9 cellular contexts compared by ENCODE assay signal in genomic region chr6:25882066-25882496, GRCh38. TPM values are rescaled to one million over a fixed set of nuclear protein-coding genes. Genes with fewer than 3 reads are reported as not detected.
A peak's percentile ranks its signal among the peaks of the same experiment; 100 is the strongest.
DNase-seq lines count a peak whose midpoint lies in the region; ATAC-seq, FAIRE-seq and TF ChIP-seq lines count a peak whose summit lies in the region.
"Had no signal": no experiment of that assay in that cellular context is flagged by ENCODE, and none has a peak within 500 bp of the region (broad histone marks: within the 10 kb centered on the region; RNA-seq: fewer than 3 reads in every experiment).

No MANE protein-coding gene starts in this region.

- 64% methylated on average over 28 of the region's 28 CpGs for WGBS in K562 (ENCODE audit: insufficient coverage, low coverage, missing lambda C conversion rate)

- TF ChIP-seq EP300 in K562 (IDR thresholded peaks at IDR 0.05; ENCODE audit: low read length): no peak

- peaks cover 0 to 5% of the 10 kb centered on the region in 2 experiments; a peak in 1 of 5 replicates for H3K4me1 ChIP-seq in K562 (replicated peaks in 1 of 2; ENCODE audit: control insufficient read depth in 2 of 2, insufficient read depth in 2 of 2, low read length in 2 of 2)
- no peaks in the 10 kb centered on the region for H3K4me1 ChIP-seq in naive thymus-derived CD4-positive, alpha-beta T cell (ENCODE audit: control insufficient read depth in 2 of 2, insufficient read depth in 2 of 2, low read length in 2 of 2)

- no peaks in the 10 kb centered on the region for H3K79me2 ChIP-seq in K562 (ENCODE audit: control insufficient read depth, insufficient read depth, low read length)

- CTCF ChIA-PET in K562 (lab: Yijun Ruan, JAX; ENCODE audit: low intra/inter-chr PET ratio): no interaction called here
- CTCF ChIA-PET in naive thymus-derived CD4-positive, alpha-beta T cell (lab: Charles Lee): interaction anchor here (0.7 to 1.0 kb wide), 3 partner anchors 9 to 1780 kb away, joined by 3 to 4 read pairs (median 3); no protein-coding TSS in a partner anchor

- H3K9me1 ChIP-seq in K562 (ENCODE audit: control insufficient read depth, insufficient read depth, low read length): no peaks in the 10 kb centered on the region

- no peaks in the 10 kb centered on the region for H3K27me3 ChIP-seq in K562 (ENCODE audit: control insufficient read depth in 2 of 2, insufficient read depth in 2 of 2, low read length in 2 of 2)
- no peaks in the 10 kb centered on the region for H3K27me3 ChIP-seq in naive thymus-derived CD4-positive, alpha-beta T cell (ENCODE audit: control insufficient read depth in 2 of 2, insufficient read depth in 2 of 2, low read length in 2 of 2)

- no peaks in the 10 kb centered on the region for H3K36me3 ChIP-seq in K562 (ENCODE audit: control insufficient read depth, insufficient read depth, low read length)
- no peaks in the 10 kb centered on the region for H3K36me3 ChIP-seq in naive thymus-derived CD4-positive, alpha-beta T cell (ENCODE audit: control insufficient read depth in 2 of 3, insufficient read depth in 3 of 3, low read length in 3 of 3)

- peak overlapping the region in 4 of 9 donors; percentile 16 to 60 (median 33) for H3K27ac Mint-ChIP-seq in naive thymus-derived CD4-positive, alpha-beta T cell

- H2AFZ ChIP-seq in K562 (ENCODE audit: low read depth, low read length): peak overlapping the region; percentile 35; the same call in 1 of the 2 replicates

- no peak overlapping the region for H3K27ac ChIP-seq in K562 (ENCODE audit: extremely low read depth, low read depth, low read length)
- no peak overlapping the region for H3K27ac ChIP-seq in naive thymus-derived CD4-positive, alpha-beta T cell (ENCODE audit: low read depth, low read length)
- H3K27ac ChIP-seq: VCaP had no signal

- ATAC-seq in K562 (peak; percentile 61), HG02938 (IDR thresholded peaks at IDR 0.05; ENCODE audit: unreplicated experiment) (no peak)
- peak; percentile 81 for ATAC-seq in naive thymus-derived CD4-positive, alpha-beta T cell

- no peaks in the 10 kb centered on the region for H3K9me3 ChIP-seq in K562 (replicated peaks; ENCODE audit: control insufficient read depth, insufficient read depth, low read depth, low read length)
- no peaks in the 10 kb centered on the region for H3K9me3 ChIP-seq in naive thymus-derived CD4-positive, alpha-beta T cell (ENCODE audit: control insufficient read depth in 2 of 3, low read length in 3 of 3)

- FAIRE-seq in K562 (lab: Jason Lieb, UNC) (no peak), RCC 7860 (lab: Jason Lieb, UNC) (no peak)

- POLR2A ChIA-PET in K562 (lab: Yijun Ruan, JAX): no interaction called here
- POLR2A ChIA-PET in naive thymus-derived CD4-positive, alpha-beta T cell (lab: Charles Lee): interaction anchor here (1.5 kb wide), 1 partner anchor 121 kb away, joined by 6 read pairs; no protein-coding TSS in a partner anchor

- no TSS peak for BruUV-seq in K562 (replicated peaks; lab: Mats Ljungman, UMichigan)

- H3K4me1 Mint-ChIP-seq in naive thymus-derived CD4-positive, alpha-beta T cell: peaks cover 0 to 14% (median 0%) of the 10 kb centered on the region in 7 donors

- in situ Hi-C loops in K562 (cut with MboI): no loop called here

- intact Hi-C loops in K562 (cut with micrococcal nuclease): no loop called here
- intact Hi-C loops in naive thymus-derived CD4-positive, alpha-beta T cell (cut with micrococcal nuclease): loop anchor here (1.0 to 5.0 kb wide), 5 partner anchors 15 to 161 kb away; no protein-coding TSS in a partner anchor

- TF ChIP-seq CTCF in K562 (IDR thresholded peaks at IDR 0.05 in 2 of 3, conservative IDR thresholded peaks at IDR 0.05 in 1 of 3; ENCODE audit: insufficient read depth in 2 of 3, low read depth in 1 of 3, low read length in 3 of 3): peak in 2 of 3 experiments; percentile 24 to 30; a peak in 3 of 6 replicates

- H3K27me3 Mint-ChIP-seq in naive thymus-derived CD4-positive, alpha-beta T cell: peaks cover 0 to 7% (median 0%) of the 10 kb centered on the region in 5 donors

- H4K20me1 ChIP-seq in K562 (replicated peaks; ENCODE audit: control insufficient read depth, insufficient read depth, low read length): no peaks in the 10 kb centered on the region

- H3K9ac ChIP-seq in K562 (ENCODE audit: insufficient read depth in 1 of 2, low read depth in 2 of 2, low read length in 2 of 2): peak overlapping the region in 1 of 2 experiments; percentile 21; a peak in 1 of 4 replicates

- no peak overlapping the region; the same call in 1 of the 2 replicates for H3K4me2 ChIP-seq in K562 (ENCODE audit: insufficient read depth, low read length)

- TF ChIP-seq RAD21 in K562 (CRISPR knock-in tag; conservative IDR thresholded peaks at IDR 0.05 in 1 of 2, IDR thresholded peaks at IDR 0.05 in 1 of 2): peak; percentile 13 to 39; a peak in 2 of 4 replicates

- H3K9me3 Mint-ChIP-seq in naive thymus-derived CD4-positive, alpha-beta T cell: no peaks in the 10 kb centered on the region

- H3K4me3 Mint-ChIP-seq in naive thymus-derived CD4-positive, alpha-beta T cell: peak overlapping the region in 8 of 10 donors; percentile 71 to 88 (median 84)

- DNase-seq in CD1c-positive myeloid dendritic cell (ENCODE audit: extremely low spot score) (peak; percentile 31), T-helper 2 cell (peak in 4 of 5 experiments; percentile 1 to 80 (median 32)), K562 (ENCODE audit: extremely low read depth in 1 of 4, low spot score in 3 of 4) (no peak), NCI-H2107 treated with DMSO at 0.1 percent for 48 hours (lab: John Stamatoyannopoulos, UW; ENCODE audit: unreplicated experiment) (no peak), RCC 7860 (ENCODE audit: low spot score) (no peak), inferior parietal cortex (ENCODE audit: extremely low spot score) (no peak)
- peak in 7 of 9 donors; percentile 10 to 61 (median 35) for DNase-seq in naive thymus-derived CD4-positive, alpha-beta T cell

- H3K4me3 ChIP-seq in K562: no peak overlapping the region
- H3K4me3 ChIP-seq in naive thymus-derived CD4-positive, alpha-beta T cell (ENCODE audit: low read length): peak overlapping the region; percentile 53

- peaks cover 0 to 4% (median 0%) of the 10 kb centered on the region in 5 donors for H3K36me3 Mint-ChIP-seq in naive thymus-derived CD4-positive, alpha-beta T cell

- TF ChIP-seq POLR2A in K562 (conservative IDR thresholded peaks at IDR 0.05): no peak

RNA-seq across cellular contexts. Expression of gene SLC17A3, which starts 8.0 kb away (rescaled TPM):
- not detected in 2 replicates for total RNA-seq in K562 (2011; cell fraction: chromatin; rRNA removed; ENCODE audit: low replicate concordance)
- not detected in 2 replicates for total RNA-seq in K562 (2011; cell fraction: nucleolus; rRNA removed)
- not detected in 2 replicates for total RNA-seq in K562 (2011; cell fraction: nucleoplasm; rRNA removed)
- not detected in 2 replicates for total RNA-seq in K562 (2014; rRNA removed)
- total RNA-seq in K562 (2014; rRNA removed; fragmentation: Illumina TruSeq; extraction: Trizol): not detected in 2 replicates
- not detected in 2 replicates for total RNA-seq in K562 (2015; rRNA removed; fragmentation: Illumina TruSeq; extraction: Trizol)
- total RNA-seq in K562 (2021): not detected in 2 replicates
- polyA plus RNA-seq in K562 (2011; rRNA removed): 0.08 TPM in 1 of 2 replicates, not detected in the other
- not detected in 2 replicates for polyA plus RNA-seq in K562 (2011; cell fraction: cytosol; rRNA removed)
- polyA plus RNA-seq in K562 (2011; cell fraction: nucleus; rRNA removed): 0.11 TPM in 1 of 2 replicates, not detected in the other
- polyA plus RNA-seq in K562 (2012): 0.32 TPM in 1 of 2 replicates, not detected in the other
- not detected in 2 replicates for polyA plus RNA-seq in K562 (2014; fragmentation: Illumina TruSeq; extraction: Trizol)
- polyA plus RNA-seq in K562 (2014; fragmentation: Nextera tagmentation; extraction: Ambion mirVana): under 1 TPM in 1 of 2 experiments, not detected in 1; 0.04 TPM
- not detected in 2 replicates for polyA plus RNA-seq in K562 (2014; rRNA removed)
- not detected in 2 replicates for polyA minus RNA-seq in K562 (2011; rRNA and poly(A)+ RNA removed)
- not detected in 2 replicates for polyA minus RNA-seq in K562 (2011; cell fraction: cytosol; rRNA and poly(A)+ RNA removed)
- polyA minus RNA-seq in K562 (2011; cell fraction: nucleus; rRNA and poly(A)+ RNA removed): not detected in 2 replicates
- total RNA-seq in naive thymus-derived CD4-positive, alpha-beta T cell: under 1 TPM in 1 of 5 experiments, not detected in 4; 0.36 TPM
- not detected for polyA plus RNA-seq in naive thymus-derived CD4-positive, alpha-beta T cell

RNA-seq across cellular contexts. Expression of gene SLC17A2, which starts 48.4 kb away (rescaled TPM):
- total RNA-seq in K562 (2011; cell fraction: chromatin; rRNA removed; ENCODE audit: low replicate concordance): not detected in 2 replicates
- not detected in 2 replicates for total RNA-seq in K562 (2011; cell fraction: nucleolus; rRNA removed)
- not detected in 2 replicates for total RNA-seq in K562 (2011; cell fraction: nucleoplasm; rRNA removed)
- total RNA-seq in K562 (2014; rRNA removed): not detected in 2 replicates
- not detected in 2 replicates for total RNA-seq in K562 (2014; rRNA removed; fragmentation: Illumina TruSeq; extraction: Trizol)
- total RNA-seq in K562 (2015; rRNA removed; fragmentation: Illumina TruSeq; extraction: Trizol): not detected in 2 replicates
- total RNA-seq in K562 (2021): not detected in 2 replicates
- not detected in 2 replicates for polyA plus RNA-seq in K562 (2011; rRNA removed)
- not detected in 2 replicates for polyA plus RNA-seq in K562 (2011; cell fraction: cytosol; rRNA removed)
- polyA plus RNA-seq in K562 (2011; cell fraction: nucleus; rRNA removed): not detected in 2 replicates
- polyA plus RNA-seq in K562 (2012): not detected in 2 replicates
- polyA plus RNA-seq in K562 (2014; fragmentation: Illumina TruSeq; extraction: Trizol): not detected in 2 replicates
- polyA plus RNA-seq in K562 (2014; fragmentation: Nextera tagmentation; extraction: Ambion mirVana): not detected
- not detected in 2 replicates for polyA plus RNA-seq in K562 (2014; rRNA removed)
- polyA minus RNA-seq in K562 (2011; rRNA and poly(A)+ RNA removed): not detected in 2 replicates
- polyA minus RNA-seq in K562 (2011; cell fraction: cytosol; rRNA and poly(A)+ RNA removed): not detected in 2 replicates
- not detected in 2 replicates for polyA minus RNA-seq in K562 (2011; cell fraction: nucleus; rRNA and poly(A)+ RNA removed)
- total RNA-seq in naive thymus-derived CD4-positive, alpha-beta T cell: under 1 TPM in 1 of 5 experiments, not detected in 4; 0.15 TPM
- polyA plus RNA-seq in naive thymus-derived CD4-positive, alpha-beta T cell: not detected

RNA-seq across cellular contexts. Expression of gene SLC17A1, which starts 50.2 kb away (rescaled TPM):
- total RNA-seq in K562 (2011; cell fraction: chromatin; rRNA removed; ENCODE audit: low replicate concordance): not detected in 2 replicates
- total RNA-seq in K562 (2011; cell fraction: nucleolus; rRNA removed): not detected in 2 replicates
- not detected in 2 replicates for total RNA-seq in K562 (2011; cell fraction: nucleoplasm; rRNA removed)
- total RNA-seq in K562 (2014; rRNA removed) (not detected in 2 replicates), K562 (2014; rRNA removed; fragmentation: Illumina TruSeq; extraction: Trizol) (not detected in 2 replicates), K562 (2015; rRNA removed; fragmentation: Illumina TruSeq; extraction: Trizol) (not detected in 2 replicates), K562 (2021) (not detected in 2 replicates)
- polyA plus RNA-seq in K562 (2011; rRNA removed) (not detected in 2 replicates), K562 (2014; fragmentation: Illumina TruSeq; extraction: Trizol) (not detected in 2 replicates), K562 (2014; fragmentation: Nextera tagmentation; extraction: Ambion mirVana) (not detected), K562 (2014; rRNA removed) (not detected in 2 replicates)
- polyA plus RNA-seq in K562 (2011; cell fraction: cytosol; rRNA removed): not detected in 2 replicates
- not detected in 2 replicates for polyA plus RNA-seq in K562 (2011; cell fraction: nucleus; rRNA removed)
- not detected in 2 replicates for polyA plus RNA-seq in K562 (2012)
- polyA minus RNA-seq in K562 (2011; rRNA and poly(A)+ RNA removed): not detected in 2 replicates
- not detected in 2 replicates for polyA minus RNA-seq in K562 (2011; cell fraction: cytosol; rRNA and poly(A)+ RNA removed)
- polyA minus RNA-seq in K562 (2011; cell fraction: nucleus; rRNA and poly(A)+ RNA removed): not detected in 2 replicates
- not detected for total RNA-seq in naive thymus-derived CD4-positive, alpha-beta T cell
- polyA plus RNA-seq in naive thymus-derived CD4-positive, alpha-beta T cell: not detected

Comparison
In these comparisons a context has a peak if more than half of its experiments do, and no peak if none do; other contexts are left out.
1. DNase-seq: peak in CD1c-positive myeloid dendritic cell (single experiment), T-helper 2 cell (4 of 5) and naive thymus-derived CD4-positive, alpha-beta T cell (7 of 9); none in K562 (0 of 4), NCI-H2107 treated with DMSO at 0.1 percent for 48 hours (single experiment), RCC 7860 (single experiment) and inferior parietal cortex (single experiment).